8 cellular contexts compared by ENCODE assay signal in genomic region chr9:99906403-99907207, GRCh38. TPM values are rescaled to one million over a fixed set of nuclear protein-coding genes. Genes with fewer than 3 reads are reported as not detected.
DNase-seq lines count a peak whose midpoint lies in the region; ATAC-seq, FAIRE-seq and TF ChIP-seq lines count a peak whose summit lies in the region.

Gene STX17, plus strand, starts transcription at chr9:99906654. Its CDS starts 8,586 bp downstream, at chr9:99915240.

- peak within 1 kb of the TSS; percentile 96 for H3K27ac Mint-ChIP-seq in activated naive CD8-positive, alpha-beta T cell

- H3K9me3 Mint-ChIP-seq in activated naive CD8-positive, alpha-beta T cell (ENCODE audit: low read depth) = no peaks in the 10 kb centered on the region

- no peak for TF ChIP-seq CTCF in pancreas (IDR thresholded peaks at IDR 0.05)
- TF ChIP-seq CTCF in thyroid gland (IDR thresholded peaks at IDR 0.05) = no peak

- peak; percentile 44 to 84 for TF ChIP-seq POLR2A in thyroid gland (IDR thresholded peaks at IDR 0.05)

- WGBS in pancreas, 2 donors = 0 to 1% methylated on average over 73 to 76 of the region's 76 CpGs
- 0% methylated on average over 35 to 41 of the region's 76 CpGs for WGBS in thyroid gland, 2 donors

- peak; percentile 94 for ATAC-seq in SK-N-SH treated with all-trans-retinoic acid at 6 μM for 48 hours
- ATAC-seq in pancreas = peak; percentile 94 to 98 (median 95)

- intact Hi-C loops in head of caudate nucleus (cut with DNase I) (loop anchor here (5.0 kb wide), 1 partner anchor 84 kb away; the partner anchor contains the start of gene NR4A3), pancreas (cut with DNase I) (loop anchor here in 1 of 3 donors (10.0 kb wide), 1 partner anchor 58 kb away; no protein-coding TSS in a partner anchor), thyroid gland (cut with DNase I) (loop anchor here (5.0 kb wide), 2 partner anchors 89 to 191 kb away; partner anchors contain the start of genes ERP44 and INVS)

- H3K36me3 ChIP-seq in H7 (replicated peaks; ENCODE audit: control insufficient read depth, insufficient read depth, low read length) (no peaks in the 10 kb centered on the region), pancreas (no peaks in the 10 kb centered on the region), thyroid gland (no peaks in the 10 kb centered on the region)

- H3K4me1 ChIP-seq in pancreas = peaks cover 6 to 13% (median 6%) of the 10 kb centered on the region in 3 donors
- H3K4me1 ChIP-seq in thyroid gland = peaks cover 9% of the 10 kb centered on the region in 2 donors

- H3K27ac ChIP-seq in pancreas = peak within 1 kb of the TSS; percentile 97 to 99 (median 98)
- H3K27ac ChIP-seq in thyroid gland = peak within 1 kb of the TSS; percentile 88 to 99 (median 98)

- DNase-seq in GDM1 (lab: John Stamatoyannopoulos, UW) (peak; percentile 79), H7 (peak; percentile 96), M059J (ENCODE audit: low read depth) (peak; percentile 83), head of caudate nucleus (peak; percentile 54 to 94 (median 86)), pancreas (peak; percentile 67 to 94 (median 82)), thyroid gland (peak; percentile 78)

- peaks cover 35% of the 10 kb centered on the region for H3K4me1 Mint-ChIP-seq in activated naive CD8-positive, alpha-beta T cell (ENCODE audit: low read depth)

- peak within 1 kb of the TSS; percentile 96 for H3K4me3 Mint-ChIP-seq in activated naive CD8-positive, alpha-beta T cell

- H3K9me3 ChIP-seq in pancreas = no peaks in the 10 kb centered on the region
- H3K9me3 ChIP-seq in thyroid gland = no peaks in the 10 kb centered on the region

- H3K4me3 ChIP-seq in H7 (ENCODE audit: insufficient read depth, low read depth, low read length) = peak within 1 kb of the TSS; percentile 77
- H3K4me3 ChIP-seq in pancreas = peak within 1 kb of the TSS; percentile 81 to 92 (median 88)
- H3K4me3 ChIP-seq in thyroid gland (replicated peaks in 1 of 3) = peak within 1 kb of the TSS; percentile 57 to 88 (median 83)

- H3K27me3 Mint-ChIP-seq in activated naive CD8-positive, alpha-beta T cell = no peaks in the 10 kb centered on the region

- H3K27me3 ChIP-seq in H7 (ENCODE audit: control insufficient read depth, insufficient read depth, low read length) (peaks cover 2% of the 10 kb centered on the region; the same call in 1 of the 2 replicates), pancreas (no peaks in the 10 kb centered on the region), thyroid gland (no peaks in the 10 kb centered on the region)

- no peak for FAIRE-seq in pancreas (lab: Jason Lieb, UNC)

- H3K36me3 Mint-ChIP-seq in activated naive CD8-positive, alpha-beta T cell = no peaks in the 10 kb centered on the region

TF ChIP-seq in SK-N-SH treated with all-trans-retinoic acid at 6 μM for 48 hours, 23 proteins besides CTCF, POLR2A, EP300 and RAD21:
- TF ChIP-seq CSRNP3 (CRISPR knock-in tag; IDR thresholded peaks at IDR 0.05) (no peak), ZNF8 (CRISPR knock-in tag; IDR thresholded peaks at IDR 0.05) (no peak), RARB (CRISPR knock-in tag; IDR thresholded peaks at IDR 0.05) (no peak)
- TF ChIP-seq, protein P1, sequence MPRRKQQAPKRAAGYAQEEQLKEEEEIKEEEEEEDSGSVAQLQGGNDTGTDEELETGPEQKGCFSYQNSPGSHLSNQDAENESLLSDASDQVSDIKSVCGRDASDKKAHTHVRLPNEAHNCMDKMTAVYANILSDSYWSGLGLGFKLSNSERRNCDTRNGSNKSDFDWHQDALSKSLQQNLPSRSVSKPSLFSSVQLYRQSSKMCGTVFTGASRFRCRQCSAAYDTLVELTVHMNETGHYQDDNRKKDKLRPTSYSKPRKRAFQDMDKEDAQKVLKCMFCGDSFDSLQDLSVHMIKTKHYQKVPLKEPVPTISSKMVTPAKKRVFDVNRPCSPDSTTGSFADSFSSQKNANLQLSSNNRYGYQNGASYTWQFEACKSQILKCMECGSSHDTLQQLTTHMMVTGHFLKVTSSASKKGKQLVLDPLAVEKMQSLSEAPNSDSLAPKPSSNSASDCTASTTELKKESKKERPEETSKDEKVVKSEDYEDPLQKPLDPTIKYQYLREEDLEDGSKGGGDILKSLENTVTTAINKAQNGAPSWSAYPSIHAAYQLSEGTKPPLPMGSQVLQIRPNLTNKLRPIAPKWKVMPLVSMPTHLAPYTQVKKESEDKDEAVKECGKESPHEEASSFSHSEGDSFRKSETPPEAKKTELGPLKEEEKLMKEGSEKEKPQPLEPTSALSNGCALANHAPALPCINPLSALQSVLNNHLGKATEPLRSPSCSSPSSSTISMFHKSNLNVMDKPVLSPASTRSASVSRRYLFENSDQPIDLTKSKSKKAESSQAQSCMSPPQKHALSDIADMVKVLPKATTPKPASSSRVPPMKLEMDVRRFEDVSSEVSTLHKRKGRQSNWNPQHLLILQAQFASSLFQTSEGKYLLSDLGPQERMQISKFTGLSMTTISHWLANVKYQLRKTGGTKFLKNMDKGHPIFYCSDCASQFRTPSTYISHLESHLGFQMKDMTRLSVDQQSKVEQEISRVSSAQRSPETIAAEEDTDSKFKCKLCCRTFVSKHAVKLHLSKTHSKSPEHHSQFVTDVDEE (CRISPR knock-in tag; IDR thresholded peaks at IDR 0.05) = no peak
- TF ChIP-seq, protein P2, sequence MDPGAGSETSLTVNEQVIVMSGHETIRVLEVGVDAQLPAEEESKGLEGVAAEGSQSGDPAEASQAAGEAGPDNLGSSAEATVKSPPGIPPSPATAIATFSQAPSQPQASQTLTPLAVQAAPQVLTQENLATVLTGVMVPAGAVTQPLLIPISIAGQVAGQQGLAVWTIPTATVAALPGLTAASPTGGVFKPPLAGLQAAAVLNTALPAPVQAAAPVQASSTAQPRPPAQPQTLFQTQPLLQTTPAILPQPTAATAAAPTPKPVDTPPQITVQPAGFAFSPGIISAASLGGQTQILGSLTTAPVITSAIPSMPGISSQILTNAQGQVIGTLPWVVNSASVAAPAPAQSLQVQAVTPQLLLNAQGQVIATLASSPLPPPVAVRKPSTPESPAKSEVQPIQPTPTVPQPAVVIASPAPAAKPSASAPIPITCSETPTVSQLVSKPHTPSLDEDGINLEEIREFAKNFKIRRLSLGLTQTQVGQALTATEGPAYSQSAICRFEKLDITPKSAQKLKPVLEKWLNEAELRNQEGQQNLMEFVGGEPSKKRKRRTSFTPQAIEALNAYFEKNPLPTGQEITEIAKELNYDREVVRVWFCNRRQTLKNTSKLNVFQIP (CRISPR knock-in tag; IDR thresholded peaks at IDR 0.05; ENCODE audit: borderline replicate concordance, low read depth) = no peak

RNA-seq across cellular contexts. Expression of gene STX17, which starts in this region (rescaled TPM):
- 9.3 and 14.8 TPM in 2 replicates for total RNA-seq in H7 (2014; rRNA removed; shearing (Covaris generic))
- 15.3 and 34.8 TPM in 2 replicates for total RNA-seq in M059J (2014; rRNA removed; shearing (Covaris generic))
- total RNA-seq in pancreas (10 to 100 TPM; 20.9 to 27.9 (median 22.1) TPM), thyroid gland (10 to 100 TPM; 43.5 to 66.7 (median 50.8) TPM)
- polyA plus RNA-seq in pancreas = 1 to 10 TPM; 4.0 to 7.3 TPM

Comparison
In these comparisons a context has a peak if more than half of its experiments do, and no peak if none do; other contexts are left out.
1. Peak in every context shown above with its lines: DNase-seq, ATAC-seq, H3K4me3 ChIP-seq and H3K27ac ChIP-seq.